In genomic region chr9:20980713-20981481, GRCh38 we compare ENCODE assay signal across 8 cellular contexts. TPM values are rescaled to one million over a fixed set of nuclear protein-coding genes. Genes with fewer than 3 reads are reported as not detected.
DNase-seq lines count a peak whose midpoint lies in the region; ATAC-seq and TF ChIP-seq lines count a peak whose summit lies in the region.

No MANE protein-coding gene starts in this region.

- WGBS in mesenchymal stem cell, result 28% methylated on average over 2 of the region's 3 CpGs

- H3K79me2 ChIP-seq in SU-DHL-6 (ENCODE audit: insufficient read depth, low read length), result no peaks in the 10 kb centered on the region

- H3K27me3 Mint-ChIP-seq in T-cell, result no peaks in the 10 kb centered on the region

- H2BK5ac ChIP-seq in mesenchymal stem cell (ENCODE audit: low read depth, low read length, poor library complexity, severe bottlenecking), result no peak overlapping the region

- H3K23ac ChIP-seq in mesenchymal stem cell (ENCODE audit: low read length in 2 of 2), result no peak overlapping the region

- H3K4me3 ChIP-seq in SU-DHL-6 (ENCODE audit: insufficient read depth, low read length, poor library complexity, severe bottlenecking), result no peak overlapping the region
- H3K4me3 ChIP-seq in mesenchymal stem cell (ENCODE audit: insufficient read depth in 1 of 2, low read depth in 1 of 2, low read length in 2 of 2), result peak overlapping the region in 1 of 2 experiments; percentile 39

- peak overlapping the region in 1 of 2 experiments; percentile 39 for H2BK12ac ChIP-seq in mesenchymal stem cell (ENCODE audit: low read length in 2 of 2)

- no peaks in the 10 kb centered on the region for H3K9me2 ChIP-seq in SU-DHL-6 (replicated peaks; ENCODE audit: insufficient read depth, low read length)

- H3F3A ChIP-seq in SU-DHL-6 (ENCODE audit: insufficient read depth), result no peaks in the 10 kb centered on the region

- POLR2A ChIA-PET in T-cell (lab: Charles Lee), result interaction anchor here in 1 of 2 donors (0.5 to 0.8 kb wide), 2 partner anchors 9 to 1399 kb away, joined by 3 read pairs; no protein-coding TSS in a partner anchor

- H3K4me3 Mint-ChIP-seq in T-cell, result no peak overlapping the region

- TF ChIP-seq CTCF in SU-DHL-6 (IDR thresholded peaks at IDR 0.05; ENCODE audit: insufficient read depth, low read length, poor library complexity, severe bottlenecking), result no peak

- H3K27ac Mint-ChIP-seq in T-cell, result no peak overlapping the region

- H4K91ac ChIP-seq in mesenchymal stem cell (ENCODE audit: low read length), result no peak overlapping the region

- H3K4me2 ChIP-seq in SU-DHL-6 (ENCODE audit: low read depth, low read length, poor library complexity, severe bottlenecking) (peak overlapping the region; percentile 37), mesenchymal stem cell (ENCODE audit: low read length, poor library complexity, severe bottlenecking) (peak overlapping the region; percentile 34)

- H3K4me1 Mint-ChIP-seq in T-cell, result peaks cover 0 to 4% (median 0%) of the 10 kb centered on the region in 3 donors

- H3K27me3 ChIP-seq in SU-DHL-6 (ENCODE audit: low read length) (no peaks in the 10 kb centered on the region), mesenchymal stem cell (ENCODE audit: control insufficient read depth in 1 of 2, insufficient read depth in 1 of 2, low read length in 2 of 2) (no peaks in the 10 kb centered on the region)

- no peak overlapping the region for H2BK15ac ChIP-seq in mesenchymal stem cell (ENCODE audit: low read depth, poor library complexity, severe bottlenecking)

- peak overlapping the region; percentile 7 for H2AFZ ChIP-seq in SU-DHL-6 (ENCODE audit: low read depth, low read length, severe bottlenecking)
- H2AFZ ChIP-seq in mesenchymal stem cell (ENCODE audit: low read depth, low read length), result no peak overlapping the region

- H3K9me3 ChIP-seq in SU-DHL-6 (ENCODE audit: insufficient read depth, low read length), result no peaks in the 10 kb centered on the region
- H3K9me3 ChIP-seq in mesenchymal stem cell (ENCODE audit: control insufficient read depth, low read length), result no peaks in the 10 kb centered on the region

- H3K4me1 ChIP-seq in mesenchymal stem cell (ENCODE audit: control insufficient read depth, insufficient read depth, low read depth, low read length), result no peaks in the 10 kb centered on the region

- ATAC-seq in GM18511 (IDR thresholded peaks at IDR 0.05; ENCODE audit: unreplicated experiment), result peak; percentile 95
- peak; percentile 71 for ATAC-seq in HG03025 (IDR thresholded peaks at IDR 0.05; ENCODE audit: low FRiP score, unreplicated experiment)
- no peak for ATAC-seq in T-cell (replicated peaks in 1 of 4)

- H3K27ac ChIP-seq in SU-DHL-6 (ENCODE audit: low read depth, low read length) (peak overlapping the region; percentile 11), mesenchymal stem cell (ENCODE audit: low read length, poor library complexity, severe bottlenecking) (peak overlapping the region; percentile 96), substantia nigra (ENCODE audit: low read depth, low read length, poor library complexity, severe bottlenecking) (no peak overlapping the region)

- H3K79me1 ChIP-seq in mesenchymal stem cell (replicated peaks; ENCODE audit: low read length, poor library complexity, severe bottlenecking), result no peaks in the 10 kb centered on the region

- DNase-seq in mesenchymal stem cell, result peak; percentile 74
- DNase-seq in substantia nigra (lab: John Stamatoyannopoulos, UW), result no peak
- DNase-seq in stimulated activated CD4-positive, alpha-beta T cell treated with anti-CD3 and anti-CD28 coated beads, Interleukin-4, amount 100 ng/mL, for 24 hours, result no peak
- no peak for DNase-seq in NCI-H524 (lab: John Stamatoyannopoulos, UW)
- no peak for DNase-seq in T-cell

- no peak overlapping the region for H2BK120ac ChIP-seq in mesenchymal stem cell (ENCODE audit: low read depth, low read length)

- peaks cover 58% of the 10 kb centered on the region for H3K36me3 Mint-ChIP-seq in T-cell

- peak overlapping the region in 1 of 2 experiments; percentile 37 for H3K4ac ChIP-seq in mesenchymal stem cell (ENCODE audit: low read depth in 1 of 2, low read length in 2 of 2)

- no peak overlapping the region for H3K14ac ChIP-seq in mesenchymal stem cell (ENCODE audit: low read length in 2 of 2)

- no peak overlapping the region for H3K9ac ChIP-seq in SU-DHL-6 (ENCODE audit: low read length)
- H3K9ac ChIP-seq in mesenchymal stem cell (ENCODE audit: low read length), result peak overlapping the region; percentile 46

- no peak overlapping the region for H4K8ac ChIP-seq in mesenchymal stem cell (ENCODE audit: low read length)

- H3K9me3 Mint-ChIP-seq in T-cell, result no peaks in the 10 kb centered on the region

- peak overlapping the region in 1 of 2 experiments; percentile 2 for H3K18ac ChIP-seq in mesenchymal stem cell (ENCODE audit: low read depth in 1 of 2, low read length in 2 of 2)

- H3K36me3 ChIP-seq in SU-DHL-6 (ENCODE audit: low read length) (no peaks in the 10 kb centered on the region), mesenchymal stem cell (ENCODE audit: control insufficient read depth in 1 of 2, insufficient read depth in 2 of 2, low read depth in 1 of 2, low read length in 2 of 2) (peaks cover 0 to 61% of the 10 kb centered on the region in 2 experiments)

- H2AK5ac ChIP-seq in mesenchymal stem cell (ENCODE audit: low read length, severe bottlenecking), result no peak overlapping the region

- CTCF ChIA-PET in T-cell (lab: Charles Lee), result no interaction called here

- H4K20me1 ChIP-seq in SU-DHL-6 (ENCODE audit: low read depth, low read length), result no peaks in the 10 kb centered on the region

RNA-seq across cellular contexts. Expression of gene HACD4, which starts 50.5 kb away (rescaled TPM):
- polyA plus RNA-seq in mesenchymal stem cell (2013, experiment 1 of 2), result 1.8 TPM
- 2.0 TPM for polyA plus RNA-seq in mesenchymal stem cell (2013, experiment 2 of 2)
- 10 to 100 TPM in 3 of 5 donors, 1 to 10 TPM in 2; 8.9 to 11.8 (median 10.2) TPM for total RNA-seq in T-cell

Comparison
In these comparisons a context has a peak if more than half of its experiments do, and no peak if none do; other contexts are left out.
1. ATAC-seq: peak in GM18511 (single experiment) and HG03025 (single experiment); none in T-cell (0 of 4).